Comparison of ENCODE assay signal across 2 cellular contexts in the genomic region with DNA sequence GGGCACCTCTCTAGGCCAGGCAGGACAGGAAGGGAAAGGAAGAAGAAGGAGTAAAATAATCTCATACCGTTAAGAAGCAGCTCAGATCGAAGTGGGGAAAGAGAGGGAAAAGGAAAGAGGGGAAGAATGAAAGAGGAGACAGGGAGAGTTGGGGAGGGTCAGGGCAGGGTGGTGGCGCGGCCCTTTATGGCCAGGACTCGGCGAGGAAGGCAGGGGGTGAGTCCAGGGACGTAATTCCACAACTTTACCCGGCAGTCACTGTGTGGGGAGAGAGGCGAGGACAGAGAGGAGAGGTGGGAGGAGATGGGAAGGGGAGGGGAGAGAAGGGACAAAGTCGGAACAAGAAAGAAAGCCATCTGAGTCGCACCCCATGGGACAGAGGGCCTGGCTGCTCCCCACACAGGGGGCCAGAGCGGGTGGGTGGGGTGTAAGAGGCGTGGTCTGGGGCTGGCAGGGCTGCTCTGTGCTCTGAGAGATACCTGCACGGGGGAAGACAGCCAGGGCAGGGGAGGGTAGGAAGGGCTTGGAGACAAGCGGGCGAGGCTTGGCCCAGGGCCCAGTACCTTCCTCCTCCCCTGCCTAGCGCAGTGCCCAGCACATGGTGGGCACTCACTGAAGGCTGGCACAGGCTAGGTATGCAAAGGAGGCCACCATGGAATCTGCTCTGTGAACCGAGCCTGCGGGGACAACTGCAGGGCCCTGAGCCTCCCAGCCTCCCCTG.
TF ChIP-seq lines count a peak whose summit lies in the region.

No MANE protein-coding gene starts in this region.

TF ChIP-seq in IMR-90, 13 proteins besides CTCF, POLR2A, EP300 and RAD21:
- TF ChIP-seq, protein P1, sequence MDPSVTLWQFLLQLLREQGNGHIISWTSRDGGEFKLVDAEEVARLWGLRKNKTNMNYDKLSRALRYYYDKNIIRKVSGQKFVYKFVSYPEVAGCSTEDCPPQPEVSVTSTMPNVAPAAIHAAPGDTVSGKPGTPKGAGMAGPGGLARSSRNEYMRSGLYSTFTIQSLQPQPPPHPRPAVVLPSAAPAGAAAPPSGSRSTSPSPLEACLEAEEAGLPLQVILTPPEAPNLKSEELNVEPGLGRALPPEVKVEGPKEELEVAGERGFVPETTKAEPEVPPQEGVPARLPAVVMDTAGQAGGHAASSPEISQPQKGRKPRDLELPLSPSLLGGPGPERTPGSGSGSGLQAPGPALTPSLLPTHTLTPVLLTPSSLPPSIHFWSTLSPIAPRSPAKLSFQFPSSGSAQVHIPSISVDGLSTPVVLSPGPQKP (IDR thresholded peaks at IDR 0.05; ENCODE audit: borderline replicate concordance, low read depth, low read length) = no peak
- TF ChIP-seq MXI1 (IDR thresholded peaks at IDR 0.05; ENCODE audit: borderline replicate concordance, low read depth, low read length) = no peak
- TF ChIP-seq BHLHE40 (IDR thresholded peaks at IDR 0.05; ENCODE audit: low read depth, low read length) = no peak
- no peak for TF ChIP-seq MAZ (IDR thresholded peaks at IDR 0.05; ENCODE audit: borderline replicate concordance, low read depth, low read length)

TF ChIP-seq in HepG2, 621 proteins besides CTCF, POLR2A, EP300 and RAD21:
- TF ChIP-seq ZIK1 (CRISPR knock-in tag; IDR thresholded peaks at IDR 0.05; ENCODE audit: borderline replicate concordance, low read depth) (no peak), PREB (CRISPR knock-in tag; IDR thresholded peaks at IDR 0.05) (no peak), MAF1 (CRISPR knock-in tag; IDR thresholded peaks at IDR 0.05; ENCODE audit: borderline replicate concordance) (no peak), CENPX (CRISPR knock-in tag; IDR thresholded peaks at IDR 0.05) (no peak), MED1 (CRISPR knock-in tag; IDR thresholded peaks at IDR 0.05) (no peak), TBX2 (CRISPR knock-in tag; IDR thresholded peaks at IDR 0.05; ENCODE audit: borderline replicate concordance) (no peak)
TF ChIP-seq in HepG2: peak in this region for 0.
